16 cellular contexts compared by ENCODE assay signal in genomic region chr10:48243487-48243886, GRCh38. TPM values are rescaled to one million over a fixed set of nuclear protein-coding genes. Genes with fewer than 3 reads are reported as not detected.
"Had no signal": no experiment of that assay in that cellular context is flagged by ENCODE, and none has a peak within 500 bp of the region (broad histone marks: within the 10 kb centered on the region; RNA-seq: fewer than 3 reads in every experiment).

No MANE protein-coding gene starts in this region.

- H3K27ac Mint-ChIP-seq: activated naive CD8-positive, alpha-beta T cell treated with anti-CD3 and anti-CD28 coated beads for 36 hours; naive thymus-derived CD4-positive, alpha-beta T cell had no signal

- FAIRE-seq: endometrium had no signal

- H3K4me1 ChIP-seq: prostate gland had no signal

- ATAC-seq: activated T-cell treated with anti-CD3 and anti-CD28 coated beads, Interleukin-2, amount 50 U/mL, for 4 hours; esophagus mucosa; left cardiac atrium; naive thymus-derived CD4-positive, alpha-beta T cell had no signal

- H3K9me3 ChIP-seq: prostate gland had no signal

- H3K27me3 Mint-ChIP-seq: activated naive CD8-positive, alpha-beta T cell treated with anti-CD3 and anti-CD28 coated beads for 36 hours had no signal

- DNase-seq: activated CD4-positive, CD25-positive, alpha-beta regulatory T cell; activated gamma-delta T cell; activated naive CD8-positive, alpha-beta T cell treated with anti-CD3 and anti-CD28 coated beads for 36 hours; activated T-cell treated with anti-CD3 and anti-CD28 coated beads, Interleukin-2, amount 50 U/mL, for 4 hours; brain microvascular endothelial cell; dermis blood vessel endothelial cell; left cardiac atrium; naive thymus-derived CD4-positive, alpha-beta T cell; nucleus accumbens; stimulated activated CD4-positive, alpha-beta T cell treated with anti-CD3 and anti-CD28 coated beads, Interleukin-12 subunit alpha, Interleukin-12 subunit beta, amount 100 ng/mL, for 4 hours; stimulated activated naive CD4-positive, alpha-beta T cell treated with Interleukin-2 at 50 U/mL for 16 hours; trophoblast cell had no signal

- H3K4me3 Mint-ChIP-seq: activated naive CD8-positive, alpha-beta T cell treated with anti-CD3 and anti-CD28 coated beads for 36 hours; activated T-cell treated with anti-CD3 and anti-CD28 coated beads, Interleukin-2, amount 50 U/mL, for 4 hours; naive thymus-derived CD4-positive, alpha-beta T cell had no signal

- H3K27ac ChIP-seq: brain microvascular endothelial cell, prostate gland had no signal

- H3K36me3 Mint-ChIP-seq: activated naive CD8-positive, alpha-beta T cell treated with anti-CD3 and anti-CD28 coated beads for 36 hours; naive thymus-derived CD4-positive, alpha-beta T cell had no signal

- H3K4me3 ChIP-seq: prostate gland had no signal

- H3K9me3 Mint-ChIP-seq: activated naive CD8-positive, alpha-beta T cell treated with anti-CD3 and anti-CD28 coated beads for 36 hours; activated T-cell treated with anti-CD3 and anti-CD28 coated beads, Interleukin-2, amount 50 U/mL, for 4 hours; naive thymus-derived CD4-positive, alpha-beta T cell had no signal

- H3K27me3 ChIP-seq: brain microvascular endothelial cell had no signal

- H3K36me3 ChIP-seq: brain microvascular endothelial cell, prostate gland had no signal

- H3K4me1 Mint-ChIP-seq: activated naive CD8-positive, alpha-beta T cell treated with anti-CD3 and anti-CD28 coated beads for 36 hours had no signal

RNA-seq across cellular contexts. Expression of gene FRMPD2, which starts 31.0 kb away (rescaled TPM):
- total RNA-seq: activated naive CD8-positive, alpha-beta T cell treated with anti-CD3 and anti-CD28 coated beads for 36 hours; activated T-cell treated with anti-CD3 and anti-CD28 coated beads, Interleukin-2, amount 50 U/mL, for 4 hours; esophagus mucosa; mononuclear cell had no signal
- polyA plus RNA-seq: naive thymus-derived CD4-positive, alpha-beta T cell had no signal
